Comparison of ENCODE assay signal across 24 cellular contexts in genomic region chr10:23263441-23264164, GRCh38.
"Had no signal": no experiment of that assay in that cellular context is flagged by ENCODE, and none has a peak within 500 bp of the region (broad histone marks: within the 10 kb centered on the region; RNA-seq: fewer than 3 reads in every experiment).

No MANE protein-coding gene starts in this region.

- H2AFZ ChIP-seq: hepatocyte had no signal

- H3K9me3 Mint-ChIP-seq: mesothelial cell of epicardium had no signal

- H3K27ac ChIP-seq: coronary artery, dorsolateral prefrontal cortex, esophagus muscularis mucosa, foreskin keratinocyte, gastroesophageal sphincter, heart left ventricle, hepatocyte, left lung, lower lobe of right lung had no signal

- DNase-seq: dermis blood vessel endothelial cell; dorsolateral prefrontal cortex; effector CD4-positive, alpha-beta T cell; effector memory CD4-positive, alpha-beta T cell; foreskin keratinocyte; heart left ventricle; hypothalamus; immature natural killer cell; islet precursor cell; kidney; left cardiac atrium; left lung; left ventricle myocardium superior; lower lobe of right lung; mesenchymal stem cell; mucosa of descending colon had no signal

- H3K36me3 ChIP-seq: esophagus muscularis mucosa, gastroesophageal sphincter, heart left ventricle, left lung, lower lobe of right lung had no signal

- H3K4me3 ChIP-seq: coronary artery, dorsolateral prefrontal cortex, esophagus muscularis mucosa, gastroesophageal sphincter, heart left ventricle, hepatocyte, left lung, lower lobe of right lung, mucosa of descending colon had no signal

- H3K4me1 ChIP-seq: esophagus muscularis mucosa, foreskin keratinocyte, gastroesophageal sphincter, heart left ventricle, left lung, lower lobe of right lung had no signal

- H3K79me2 ChIP-seq: hepatocyte had no signal

- H3K4me1 Mint-ChIP-seq: immature natural killer cell, mesothelial cell of epicardium had no signal

- H3K4me2 ChIP-seq: hepatocyte had no signal

- H3K36me3 Mint-ChIP-seq: immature natural killer cell, mesothelial cell of epicardium had no signal

- H3K27ac Mint-ChIP-seq: immature natural killer cell, mesothelial cell of epicardium had no signal

- FAIRE-seq: colon, endothelial cell of umbilical vein, frontal cortex, kidney had no signal

- ATAC-seq: foreskin keratinocyte, gastroesophageal sphincter, heart left ventricle, left cardiac atrium, left lung, left ventricle myocardium superior, lower lobe of right lung, mucosa of descending colon had no signal

- H3K4me3 Mint-ChIP-seq: immature natural killer cell, mesothelial cell of epicardium had no signal

- H3K27me3 ChIP-seq: dorsolateral prefrontal cortex, esophagus muscularis mucosa, left lung had no signal

- H3K9me3 ChIP-seq: esophagus muscularis mucosa, gastroesophageal sphincter, heart left ventricle, left lung, lower lobe of right lung, mucosa of descending colon had no signal
